In genomic region chr2:100142393-100142792, GRCh38 we compare ENCODE assay signal across 9 cellular contexts. TPM values are rescaled to one million over a fixed set of nuclear protein-coding genes. Genes with fewer than 3 reads are reported as not detected.
A peak's percentile ranks its signal among the peaks of the same experiment; 100 is the strongest.
DNase-seq lines count a peak whose midpoint lies in the region; ATAC-seq lines count a peak whose summit lies in the region.
"Had no signal": no experiment of that assay in that cellular context is flagged by ENCODE, and none has a peak within 500 bp of the region (broad histone marks: within the 10 kb centered on the region; RNA-seq: fewer than 3 reads in every experiment).

Gene AFF3 (minus strand): TSS chr2:100142590. CDS start chr2:100104454, 38,136 bp downstream.

- H3K27ac Mint-ChIP-seq in T-cell = peak within 1 kb of the TSS; percentile 94 to 95
- peak within 1 kb of the TSS; percentile 88 for H3K27ac Mint-ChIP-seq in stimulated activated naive CD8-positive, alpha-beta T cell treated with anti-CD3 and anti-CD28 coated beads, Interleukin-15, Interleukin-2, amounts not matched to agents 100 ng/mL and 50 ng/mL, for 24 hours

- CTCF ChIA-PET in T-cell (lab: Charles Lee) = no interaction called here

- WGBS in mesendoderm (ENCODE audit: extremely low coverage, insufficient coverage, low lambda C conversion rate) = no CpG with 5 or more reads among the region's 11 CpGs

- no peak within 1 kb of the TSS for H3K9ac ChIP-seq in mesendoderm (ENCODE audit: low read length)

- H3K27me3 ChIP-seq in HAP-1 (ENCODE audit: low read depth) (0 out of 2 replicates have a peak, but pooled peaks cover 3% of the 10 kb centered on the region), mesendoderm (ENCODE audit: insufficient read depth, low read length, poor library complexity) (no peaks in the 10 kb centered on the region)

- no peak within 1 kb of the TSS for H4K5ac ChIP-seq in mesendoderm (ENCODE audit: low read length)

- H2BK120ac ChIP-seq in mesendoderm (ENCODE audit: low read depth, low read length) = no peak within 1 kb of the TSS

- peaks cover 0 to 10% (median 0%) of the 10 kb centered on the region in 3 donors for H3K9me3 Mint-ChIP-seq in T-cell
- H3K9me3 Mint-ChIP-seq in stimulated activated naive CD8-positive, alpha-beta T cell treated with anti-CD3 and anti-CD28 coated beads, Interleukin-15, Interleukin-2, amounts not matched to agents 100 ng/mL and 50 ng/mL, for 24 hours = peaks cover 13% of the 10 kb centered on the region

- H4K8ac ChIP-seq in mesendoderm (ENCODE audit: low read depth, low read length) = no peak within 1 kb of the TSS

- peaks cover 50 to 67% (median 64%) of the 10 kb centered on the region in 3 donors for H3K4me1 Mint-ChIP-seq in T-cell
- peaks cover 70% of the 10 kb centered on the region for H3K4me1 Mint-ChIP-seq in stimulated activated naive CD8-positive, alpha-beta T cell treated with anti-CD3 and anti-CD28 coated beads, Interleukin-15, Interleukin-2, amounts not matched to agents 100 ng/mL and 50 ng/mL, for 24 hours (ENCODE audit: low read depth)

- H3K4me1 ChIP-seq in HAP-1 (no peaks in the 10 kb centered on the region), mesendoderm (ENCODE audit: control insufficient read depth, low read depth, low read length) (no peaks in the 10 kb centered on the region)

- no peak within 1 kb of the TSS for H3K18ac ChIP-seq in mesendoderm (ENCODE audit: low read length)

- H3K4ac ChIP-seq in mesendoderm (ENCODE audit: low read depth, low read length) = no peak within 1 kb of the TSS

- no peaks in the 10 kb centered on the region for H3K27me3 Mint-ChIP-seq in T-cell
- H3K27me3 Mint-ChIP-seq in stimulated activated naive CD8-positive, alpha-beta T cell treated with anti-CD3 and anti-CD28 coated beads, Interleukin-15, Interleukin-2, amounts not matched to agents 100 ng/mL and 50 ng/mL, for 24 hours = peaks cover 7% of the 10 kb centered on the region

- H3K36me3 Mint-ChIP-seq in T-cell = peaks cover 2% of the 10 kb centered on the region
- H3K36me3 Mint-ChIP-seq in stimulated activated naive CD8-positive, alpha-beta T cell treated with anti-CD3 and anti-CD28 coated beads, Interleukin-15, Interleukin-2, amounts not matched to agents 100 ng/mL and 50 ng/mL, for 24 hours (ENCODE audit: low read depth) = peaks cover 3% of the 10 kb centered on the region

- no peaks in the 10 kb centered on the region for H3K36me3 ChIP-seq in HAP-1 (replicated peaks)
- H3K36me3 ChIP-seq in mesendoderm (ENCODE audit: control insufficient read depth, insufficient read depth, low read length) = no peaks in the 10 kb centered on the region

- no peak within 1 kb of the TSS for H2AK5ac ChIP-seq in mesendoderm (ENCODE audit: low read length)

- no peak within 1 kb of the TSS for H2BK5ac ChIP-seq in mesendoderm (ENCODE audit: low read length)

- H3K23ac ChIP-seq in mesendoderm (ENCODE audit: low read length) = no peak within 1 kb of the TSS

- H3K4me2 ChIP-seq in mesendoderm (ENCODE audit: low read length) = no peak within 1 kb of the TSS

- ATAC-seq in GM18867 (IDR thresholded peaks at IDR 0.05; ENCODE audit: unreplicated experiment) (peak; percentile 99), HG02970 (IDR thresholded peaks at IDR 0.05; ENCODE audit: low FRiP score, unreplicated experiment) (peak; percentile 93), T-cell (replicated peaks in 1 of 4) (peak; percentile 75 to 88 (median 86)), esophagus mucosa (peak; percentile 65)
- ATAC-seq: K562 had no signal

- H3K79me2 ChIP-seq in mesendoderm (ENCODE audit: control insufficient read depth, insufficient read depth, low read length) = no peaks in the 10 kb centered on the region

- in situ Hi-C loops in HAP-1 (cut with MboI; ENCODE audit: low sequenced_read_pairs) = no loop called here

- POLR2A ChIA-PET in T-cell (lab: Charles Lee) = no interaction called here

- H3K4me3 Mint-ChIP-seq in T-cell = peak within 1 kb of the TSS; percentile 81 to 91 (median 91)
- H3K4me3 Mint-ChIP-seq in stimulated activated naive CD8-positive, alpha-beta T cell treated with anti-CD3 and anti-CD28 coated beads, Interleukin-15, Interleukin-2, amounts not matched to agents 100 ng/mL and 50 ng/mL, for 24 hours = peak within 1 kb of the TSS; percentile 87

- H3K79me1 ChIP-seq in mesendoderm (ENCODE audit: low read length) = no peaks in the 10 kb centered on the region

- H3K27ac ChIP-seq in mesendoderm (ENCODE audit: low read depth, low read length) = no peak within 1 kb of the TSS

- no peak within 1 kb of the TSS for H3K56ac ChIP-seq in mesendoderm (ENCODE audit: low read length)

- H3K9me3 ChIP-seq in HAP-1 = no peaks in the 10 kb centered on the region

- DNase-seq in T-cell (peak in 32 of 34 experiments; percentile 4 to 59 (median 24)), HAP-1 (ENCODE audit: low spot score in 2 of 2) (no peak), mesendoderm (no peak), iPS-NIHi7 (ENCODE audit: extremely low spot score) (no peak)

- H2BK15ac ChIP-seq in mesendoderm (replicated peaks; ENCODE audit: low read depth) = no peak within 1 kb of the TSS

- H3K4me3 ChIP-seq in HAP-1 (no peak within 1 kb of the TSS), mesendoderm (ENCODE audit: low read length) (no peak within 1 kb of the TSS)
- H3K4me3 ChIP-seq: K562 had no signal

RNA-seq across cellular contexts. Expression of gene AFF3, which starts in this region (rescaled TPM):
- total RNA-seq in T-cell (10 to 100 TPM in 4 of 5 donors, 1 to 10 TPM in 1; 9.9 to 23.5 (median 11.5) TPM), esophagus mucosa (0.96 TPM)
- 2.9 TPM for polyA plus RNA-seq in mesendoderm (2013, experiment 1 of 2)
- 3.1 TPM for polyA plus RNA-seq in mesendoderm (2013, experiment 2 of 2)
- polyA plus RNA-seq: K562 had no signal

Comparison
In these comparisons a context has a peak if more than half of its experiments do, and no peak if none do; other contexts are left out.
1. Peak in ATAC-seq in esophagus mucosa; RNA of the gene not detected or under 1 TPM.
2. DNase-seq: peak in T-cell (32 of 34); none in HAP-1 (0 of 2), mesendoderm (single experiment) and iPS-NIHi7 (single experiment).
3. Peak in every context shown above with its lines, with median percentiles within 50 percentile points of each other: ATAC-seq.